1 cellular context compared by ENCODE assay signal in genomic region chr1:58874327-58874726, GRCh38.
TF ChIP-seq lines count a peak whose summit lies in the region.

No MANE protein-coding gene starts in this region.

TF ChIP-seq in SK-N-SH treated with all-trans-retinoic acid at 6 μM for 48 hours, 23 proteins besides CTCF, POLR2A, EP300 and RAD21 (continued from another document):
- TF ChIP-seq BACH2 (CRISPR knock-in tag; IDR thresholded peaks at IDR 0.05; ENCODE audit: borderline replicate concordance) (no peak), CSDC2 (CRISPR knock-in tag; IDR thresholded peaks at IDR 0.05) (no peak), ZNF70 (CRISPR knock-in tag; IDR thresholded peaks at IDR 0.05) (no peak)
TF ChIP-seq in SK-N-SH treated with all-trans-retinoic acid at 6 μM for 48 hours: peak in this region for 3.
